In the genomic region with DNA sequence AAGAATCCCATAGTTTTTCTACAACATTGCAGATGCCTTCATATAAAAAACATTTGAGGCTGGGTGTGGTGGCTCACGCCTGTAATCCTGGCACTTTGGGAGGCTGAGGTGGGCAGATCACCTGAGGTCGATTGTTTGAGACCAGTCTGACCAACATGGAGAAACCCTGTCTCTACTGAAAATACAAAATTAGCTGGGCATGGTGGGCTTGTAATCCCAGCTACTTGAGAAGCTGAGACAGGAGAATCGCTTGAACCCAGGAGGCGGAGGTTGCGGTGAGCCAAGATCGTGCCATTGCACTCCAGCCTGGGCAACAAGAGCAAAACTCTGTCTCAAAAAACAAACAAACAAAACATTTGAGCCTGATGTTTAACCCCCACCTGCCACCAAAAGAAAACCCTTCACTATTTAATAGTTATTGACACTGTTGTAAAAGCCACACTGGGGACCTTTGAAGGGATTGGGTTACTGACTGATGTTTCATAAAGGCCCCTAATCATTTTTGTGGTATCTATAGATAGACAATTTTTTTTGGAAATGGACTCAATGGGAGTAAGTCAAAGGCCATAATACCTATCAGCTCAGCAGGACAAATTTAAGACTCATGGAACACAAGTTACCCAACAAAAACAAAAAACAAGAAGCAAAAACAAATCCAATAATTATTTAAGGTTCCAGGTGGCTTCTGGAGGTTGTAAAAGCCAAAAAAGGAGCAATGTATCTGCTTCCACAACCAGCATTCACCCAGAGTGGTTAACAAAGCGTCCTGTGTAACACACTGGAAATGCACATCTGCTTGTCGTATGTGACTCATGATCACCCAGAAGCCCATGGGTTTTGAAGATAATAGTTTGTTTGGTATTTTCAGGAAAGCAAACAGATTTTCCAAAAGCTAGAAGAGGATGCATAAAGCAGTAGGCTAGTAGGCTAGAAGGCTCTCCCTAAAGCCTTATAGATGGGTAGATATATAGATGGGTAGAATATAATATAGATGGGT, we compare ENCODE assay signal across 1 cellular context.
TF ChIP-seq lines count a peak whose summit lies in the region.

No MANE protein-coding gene starts in this region.

TF ChIP-seq in K562, 482 proteins besides CTCF, POLR2A, EP300 and RAD21 (continued from another document and continues in another):
- no peak for TF ChIP-seq FOXK2 (conservative IDR thresholded peaks at IDR 0.05 in 1 of 2, IDR thresholded peaks at IDR 0.05 in 1 of 2; ENCODE audit: low read depth in 2 of 2)
- peak; percentile 60; the same call in 1 of the 2 replicates for TF ChIP-seq SMAD3 (CRISPR knock-in tag; conservative IDR thresholded peaks at IDR 0.05)
- no peak for TF ChIP-seq ESRRB (CRISPR knock-in tag; IDR thresholded peaks at IDR 0.05; ENCODE audit: borderline replicate concordance)
- no peak for TF ChIP-seq ZNF764 (CRISPR knock-in tag; IDR thresholded peaks at IDR 0.05; ENCODE audit: low read depth)
- TF ChIP-seq MCM7 (IDR thresholded peaks at IDR 0.05) = no peak
- TF ChIP-seq POLR2AphosphoS2 (IDR thresholded peaks at IDR 0.05; ENCODE audit: low read length) = no peak; the same call in 1 of the 2 replicates
- no peak for TF ChIP-seq KDM4B (IDR thresholded peaks at IDR 0.05; ENCODE audit: borderline replicate concordance in 2 of 2, low read depth in 1 of 2)
- TF ChIP-seq ZNF699 (CRISPR knock-in tag; IDR thresholded peaks at IDR 0.05; ENCODE audit: insufficient replicate concordance) = no peak
- no peak for TF ChIP-seq SP2 (IDR thresholded peaks at IDR 0.05; ENCODE audit: extremely low read depth, low read depth, low read length, poor library complexity, severe bottlenecking)
- TF ChIP-seq SMAD4 (CRISPR knock-in tag; conservative IDR thresholded peaks at IDR 0.05) = no peak; the same call in 1 of the 2 replicates
- no peak; the same call in none of the 2 replicates for TF ChIP-seq NFXL1 (CRISPR knock-in tag; IDR thresholded peaks at IDR 0.05)
- TF ChIP-seq TAF1 (IDR thresholded peaks at IDR 0.05; ENCODE audit: control insufficient read depth, extremely low read depth, insufficient read depth, low read length, severe bottlenecking) = no peak
- TF ChIP-seq NFATC3 (IDR thresholded peaks at IDR 0.05) = no peak
- TF ChIP-seq ZNF217 (CRISPR knock-in tag; IDR thresholded peaks at IDR 0.05) = no peak
- TF ChIP-seq KLF6 (CRISPR knock-in tag; IDR thresholded peaks at IDR 0.05; ENCODE audit: borderline replicate concordance) = peak; percentile 71; the same call in 1 of the 2 replicates
- TF ChIP-seq HMG20B (CRISPR knock-in tag; IDR thresholded peaks at IDR 0.05) = no peak
- TF ChIP-seq NFYB (IDR thresholded peaks at IDR 0.05; ENCODE audit: extremely low read depth, insufficient read length) = no peak
- peak; percentile 8 for TF ChIP-seq CXXC5 (CRISPR knock-in tag; IDR thresholded peaks at IDR 0.05)
- no peak for TF ChIP-seq CBFB (CRISPR knock-in tag; IDR thresholded peaks at IDR 0.05)
- peak; percentile 73 for TF ChIP-seq HDAC3 (IDR thresholded peaks at IDR 0.05; ENCODE audit: borderline replicate concordance, partially characterized antibody)
- no peak for TF ChIP-seq HNRNPLL (IDR thresholded peaks at IDR 0.05; ENCODE audit: low read depth, low read length, poor library complexity, severe bottlenecking)
- TF ChIP-seq RUNX1 (IDR thresholded peaks at IDR 0.05; ENCODE audit: low read depth) = no peak
- TF ChIP-seq, protein P1, sequence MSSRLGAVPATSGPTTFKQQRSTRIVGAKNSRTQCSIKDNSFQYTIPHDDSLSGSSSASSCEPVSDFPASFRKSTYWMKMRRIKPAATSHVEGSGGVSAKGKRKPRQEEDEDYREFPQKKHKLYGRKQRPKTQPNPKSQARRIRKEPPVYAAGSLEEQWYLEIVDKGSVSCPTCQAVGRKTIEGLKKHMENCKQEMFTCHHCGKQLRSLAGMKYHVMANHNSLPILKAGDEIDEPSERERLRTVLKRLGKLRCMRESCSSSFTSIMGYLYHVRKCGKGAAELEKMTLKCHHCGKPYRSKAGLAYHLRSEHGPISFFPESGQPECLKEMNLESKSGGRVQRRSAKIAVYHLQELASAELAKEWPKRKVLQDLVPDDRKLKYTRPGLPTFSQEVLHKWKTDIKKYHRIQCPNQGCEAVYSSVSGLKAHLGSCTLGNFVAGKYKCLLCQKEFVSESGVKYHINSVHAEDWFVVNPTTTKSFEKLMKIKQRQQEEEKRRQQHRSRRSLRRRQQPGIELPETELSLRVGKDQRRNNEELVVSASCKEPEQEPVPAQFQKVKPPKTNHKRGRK (tag; IDR thresholded peaks at IDR 0.05) = no peak
- TF ChIP-seq ZKSCAN1 (IDR thresholded peaks at IDR 0.05; ENCODE audit: low read depth, low read length) = no peak
- no peak for TF ChIP-seq SMC3 (conservative IDR thresholded peaks at IDR 0.05; ENCODE audit: insufficient read depth, low read depth, low read length)
- no peak for TF ChIP-seq XRCC5 (IDR thresholded peaks at IDR 0.05; ENCODE audit: low read depth, low read length)
- TF ChIP-seq ELF2 (CRISPR knock-in tag; IDR thresholded peaks at IDR 0.05) = no peak
- no peak for TF ChIP-seq SRF (CRISPR knock-in tag; IDR thresholded peaks at IDR 0.05)
- TF ChIP-seq ZBTB2 (IDR thresholded peaks at IDR 0.05) = peak; percentile 2; the same call in 1 of the 2 replicates
- no peak for TF ChIP-seq MYNN (IDR thresholded peaks at IDR 0.05)
- TF ChIP-seq MYNN (CRISPR knock-in tag; IDR thresholded peaks at IDR 0.05) = no peak
- TF ChIP-seq, protein P2, sequence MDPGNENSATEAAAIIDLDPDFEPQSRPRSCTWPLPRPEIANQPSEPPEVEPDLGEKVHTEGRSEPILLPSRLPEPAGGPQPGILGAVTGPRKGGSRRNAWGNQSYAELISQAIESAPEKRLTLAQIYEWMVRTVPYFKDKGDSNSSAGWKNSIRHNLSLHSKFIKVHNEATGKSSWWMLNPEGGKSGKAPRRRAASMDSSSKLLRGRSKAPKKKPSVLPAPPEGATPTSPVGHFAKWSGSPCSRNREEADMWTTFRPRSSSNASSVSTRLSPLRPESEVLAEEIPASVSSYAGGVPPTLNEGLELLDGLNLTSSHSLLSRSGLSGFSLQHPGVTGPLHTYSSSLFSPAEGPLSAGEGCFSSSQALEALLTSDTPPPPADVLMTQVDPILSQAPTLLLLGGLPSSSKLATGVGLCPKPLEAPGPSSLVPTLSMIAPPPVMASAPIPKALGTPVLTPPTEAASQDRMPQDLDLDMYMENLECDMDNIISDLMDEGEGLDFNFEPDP (CRISPR knock-in tag; IDR thresholded peaks at IDR 0.05) = no peak; the same call in 1 of the 2 replicates
- TF ChIP-seq ATF2 (CRISPR knock-in tag; IDR thresholded peaks at IDR 0.05) = no peak
- TF ChIP-seq, protein P3, sequence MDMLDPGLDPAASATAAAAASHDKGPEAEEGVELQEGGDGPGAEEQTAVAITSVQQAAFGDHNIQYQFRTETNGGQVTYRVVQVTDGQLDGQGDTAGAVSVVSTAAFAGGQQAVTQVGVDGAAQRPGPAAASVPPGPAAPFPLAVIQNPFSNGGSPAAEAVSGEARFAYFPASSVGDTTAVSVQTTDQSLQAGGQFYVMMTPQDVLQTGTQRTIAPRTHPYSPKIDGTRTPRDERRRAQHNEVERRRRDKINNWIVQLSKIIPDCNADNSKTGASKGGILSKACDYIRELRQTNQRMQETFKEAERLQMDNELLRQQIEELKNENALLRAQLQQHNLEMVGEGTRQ (CRISPR knock-in tag; IDR thresholded peaks at IDR 0.05) = no peak
- no peak for TF ChIP-seq ZC3H11A (IDR thresholded peaks at IDR 0.05; ENCODE audit: low read depth, low read length)
- TF ChIP-seq E2F3 (CRISPR knock-in tag; IDR thresholded peaks at IDR 0.05) = no peak
- no peak for TF ChIP-seq ZNF507 (tag; conservative IDR thresholded peaks at IDR 0.05)
- TF ChIP-seq STAT5A (IDR thresholded peaks at IDR 0.05; ENCODE audit: borderline replicate concordance, low read length) = no peak
- TF ChIP-seq JUNB (CRISPR knock-in tag; conservative IDR thresholded peaks at IDR 0.05) = no peak
- TF ChIP-seq, protein P4, sequence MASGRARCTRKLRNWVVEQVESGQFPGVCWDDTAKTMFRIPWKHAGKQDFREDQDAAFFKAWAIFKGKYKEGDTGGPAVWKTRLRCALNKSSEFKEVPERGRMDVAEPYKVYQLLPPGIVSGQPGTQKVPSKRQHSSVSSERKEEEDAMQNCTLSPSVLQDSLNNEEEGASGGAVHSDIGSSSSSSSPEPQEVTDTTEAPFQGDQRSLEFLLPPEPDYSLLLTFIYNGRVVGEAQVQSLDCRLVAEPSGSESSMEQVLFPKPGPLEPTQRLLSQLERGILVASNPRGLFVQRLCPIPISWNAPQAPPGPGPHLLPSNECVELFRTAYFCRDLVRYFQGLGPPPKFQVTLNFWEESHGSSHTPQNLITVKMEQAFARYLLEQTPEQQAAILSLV (tag; IDR thresholded peaks at IDR 0.05) = peak; percentile 69; the same call in 1 of the 2 replicates
- no peak for TF ChIP-seq AFF4 (CRISPR knock-in tag; IDR thresholded peaks at IDR 0.05)
- no peak for TF ChIP-seq PHTF2 (CRISPR knock-in tag; IDR thresholded peaks at IDR 0.05)
- TF ChIP-seq COPS2 (conservative IDR thresholded peaks at IDR 0.05) = no peak
- no peak for TF ChIP-seq XRCC3 (IDR thresholded peaks at IDR 0.05)
- TF ChIP-seq HBP1 (CRISPR knock-in tag; IDR thresholded peaks at IDR 0.05) = no peak
- TF ChIP-seq, protein P5, sequence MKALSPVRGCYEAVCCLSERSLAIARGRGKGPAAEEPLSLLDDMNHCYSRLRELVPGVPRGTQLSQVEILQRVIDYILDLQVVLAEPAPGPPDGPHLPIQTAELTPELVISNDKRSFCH (CRISPR knock-in tag; IDR thresholded peaks at IDR 0.05) = no peak
- TF ChIP-seq, protein P5 (tag; IDR thresholded peaks at IDR 0.05) = peak; percentile 67
- no peak for TF ChIP-seq ZNF445 (CRISPR knock-in tag; IDR thresholded peaks at IDR 0.05; ENCODE audit: low read depth)
- TF ChIP-seq RFX5 (IDR thresholded peaks at IDR 0.05; ENCODE audit: low read depth, low read length) = no peak
- TF ChIP-seq BCOR (IDR thresholded peaks at IDR 0.05) = peak; percentile 7; the same call in 1 of the 2 replicates
- 0 out of 2 replicates have a peak, but pooled peaks have one; percentile 7 for TF ChIP-seq ARID2 (IDR thresholded peaks at IDR 0.05)
- no peak for TF ChIP-seq EHMT2 (IDR thresholded peaks at IDR 0.05)
- TF ChIP-seq ZNF668 (CRISPR knock-in tag; IDR thresholded peaks at IDR 0.05) = 0 out of 2 replicates have a peak, but pooled peaks have one; percentile 0
- peak; percentile 60; the same call in 1 of the 2 replicates for TF ChIP-seq THRAP3 (IDR thresholded peaks at IDR 0.05; ENCODE audit: borderline replicate concordance)
